In the genomic region with DNA sequence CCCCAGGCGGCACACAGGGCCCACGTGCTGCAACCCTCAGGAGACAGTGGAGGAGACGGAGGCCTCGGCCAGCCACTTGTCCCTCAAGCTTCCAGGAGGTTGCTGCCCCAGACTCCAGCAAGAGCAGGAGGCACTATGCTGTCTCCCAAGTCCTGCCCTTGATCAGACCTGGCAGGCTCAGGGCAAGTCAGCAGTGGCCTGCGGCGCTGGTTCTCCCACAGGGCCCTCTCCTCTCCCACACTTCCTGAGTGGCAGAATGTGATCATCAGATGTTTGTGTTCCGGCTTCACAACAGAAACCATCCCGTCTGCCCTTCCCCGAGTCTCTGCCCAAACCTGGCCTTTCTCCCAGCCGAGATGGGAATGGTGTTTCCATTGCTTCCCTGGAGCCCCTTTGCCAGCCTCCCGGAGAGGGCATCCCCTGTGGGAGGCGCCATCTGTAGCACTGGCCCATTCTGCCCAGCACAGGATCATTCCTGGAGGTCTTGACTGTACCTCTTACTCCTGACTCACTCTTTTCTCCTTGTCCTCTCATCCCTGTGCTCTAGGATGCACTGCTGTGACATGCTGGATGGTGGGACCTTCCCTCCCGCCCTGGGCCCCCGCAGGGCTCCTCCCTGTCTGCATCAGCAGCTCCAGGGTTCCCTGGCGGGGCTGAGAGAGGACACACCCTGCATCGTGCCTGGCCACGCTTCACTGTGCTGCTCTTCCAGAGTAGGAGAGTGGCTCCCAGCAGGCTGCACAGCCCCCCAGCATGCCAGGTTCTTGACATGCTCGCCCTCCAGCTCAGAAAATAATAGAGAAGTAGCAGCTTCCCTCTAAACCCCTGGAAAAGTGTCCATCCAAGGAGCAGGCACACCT, we compare ENCODE assay signal across 12 cellular contexts.
"Had no signal": no experiment of that assay in that cellular context is flagged by ENCODE, and none has a peak within 500 bp of the region (broad histone marks: within the 10 kb centered on the region; RNA-seq: fewer than 3 reads in every experiment).

No MANE protein-coding gene starts in this region.

- ATAC-seq: activated naive CD4-positive, alpha-beta T cell treated with anti-CD3 and anti-CD28 coated beads, Interleukin-2, amount 50 U/mL, for 72 hours; left ventricle myocardium superior; stimulated activated effector memory CD8-positive, alpha-beta T cell treated with anti-CD3 and anti-CD28 coated beads, Interleukin-12 subunit alpha, Interleukin-12 subunit beta, amount 100 ng/mL, for 72 hours had no signal

- FAIRE-seq: urothelium cell line had no signal

- H3K27me3 ChIP-seq: esophagus squamous epithelium, ovary, thyroid gland had no signal

- H3K9me3 Mint-ChIP-seq: nephron had no signal

- H3K27ac ChIP-seq: esophagus squamous epithelium, ovary, thyroid gland had no signal

- DNase-seq: activated effector memory CD4-positive, alpha-beta T cell treated with anti-CD3 and anti-CD28 coated beads, Interleukin-2, amount 50 U/mL, for 16 hours; esophagus squamous epithelium; hippocampal formation; left ventricle myocardium superior; ovary; stimulated activated CD4-positive, alpha-beta T cell treated with anti-CD3 and anti-CD28 coated beads, Interleukin-12 subunit alpha, Interleukin-12 subunit beta, amount 100 ng/mL, for 4 hours; stimulated activated CD4-positive, alpha-beta T cell treated with anti-CD3 and anti-CD28 coated beads, Interleukin-2, amount 100 ng/mL, for 24 hours; thyroid gland had no signal

- H3K9me3 ChIP-seq: esophagus squamous epithelium, ovary, thyroid gland had no signal

- H3K36me3 ChIP-seq: ovary, thyroid gland had no signal

- H3K27ac Mint-ChIP-seq: nephron; stimulated activated effector memory CD8-positive, alpha-beta T cell treated with anti-CD3 and anti-CD28 coated beads, Interleukin-12 subunit alpha, Interleukin-12 subunit beta, amount 100 ng/mL, for 72 hours had no signal

- H3K4me3 ChIP-seq: esophagus squamous epithelium, ovary, thyroid gland had no signal

- H3K4me3 Mint-ChIP-seq: nephron; stimulated activated effector memory CD8-positive, alpha-beta T cell treated with anti-CD3 and anti-CD28 coated beads, Interleukin-12 subunit alpha, Interleukin-12 subunit beta, amount 100 ng/mL, for 72 hours had no signal
